12 cellular contexts compared by ENCODE assay signal in the genomic region with DNA sequence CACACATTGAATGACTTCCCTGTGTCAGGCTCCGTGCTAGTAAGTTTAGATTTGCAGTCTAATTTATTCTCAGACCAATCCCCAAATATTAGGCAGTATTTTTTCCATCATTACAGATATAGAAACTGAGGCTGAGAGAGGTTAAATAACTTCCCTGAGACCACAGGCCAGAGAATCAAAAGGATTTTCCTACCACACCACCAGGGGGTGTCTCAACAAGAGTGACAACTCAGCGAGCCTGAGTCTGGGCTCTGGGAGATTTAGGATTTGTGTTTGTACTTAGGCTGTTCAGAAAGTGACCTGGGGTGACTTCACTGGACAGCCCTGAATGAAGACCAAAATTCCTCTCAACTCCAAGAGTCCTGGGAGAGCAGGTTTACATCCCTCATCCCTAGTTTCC. TPM values are rescaled to one million over a fixed set of nuclear protein-coding genes. Genes with fewer than 3 reads are reported as not detected.
DNase-seq lines count a peak whose midpoint lies in the region; ATAC-seq, FAIRE-seq and TF ChIP-seq lines count a peak whose summit lies in the region.
"Had no signal": no experiment of that assay in that cellular context is flagged by ENCODE, and none has a peak within 500 bp of the region (broad histone marks: within the 10 kb centered on the region; RNA-seq: fewer than 3 reads in every experiment).

No MANE protein-coding gene starts in this region.

- no peak for TF ChIP-seq POLR2A in HCT116 (IDR thresholded peaks at IDR 0.05; ENCODE audit: borderline replicate concordance, extremely low read depth, insufficient read depth, insufficient read length)

- H3K4me3 ChIP-seq in HCT116 (replicated peaks in 1 of 2; ENCODE audit: low read depth in 1 of 2, low read length in 2 of 2) (no peak overlapping the region), keratinocyte (ENCODE audit: control insufficient read depth in 2 of 3, extremely low read depth in 1 of 3, insufficient read depth in 2 of 3, low read depth in 1 of 3, low read length in 3 of 3) (no peak overlapping the region)

- H3K4me1 ChIP-seq in HCT116 (ENCODE audit: control insufficient read depth in 1 of 2, insufficient read depth in 2 of 2, low read length in 2 of 2) (no peaks in the 10 kb centered on the region), keratinocyte (ENCODE audit: control insufficient read depth, extremely low read depth, insufficient read depth, low read length) (peaks cover 12% of the 10 kb centered on the region)

- intact Hi-C loops in CD14-positive monocyte (cut with micrococcal nuclease) (loop anchor here in 1 of 2 donors (2.0 kb wide), 1 partner anchor 36 kb away; no protein-coding TSS in a partner anchor), HCT116 (cut with micrococcal nuclease) (loop anchor here (1.0 to 5.0 kb wide), 2 partner anchors 36 to 430 kb away; no protein-coding TSS in a partner anchor)

- H3K79me2 ChIP-seq in HCT116 (ENCODE audit: insufficient read depth, low read length) (no peaks in the 10 kb centered on the region), keratinocyte (ENCODE audit: control insufficient read depth, insufficient read depth, low read length) (no peaks in the 10 kb centered on the region)

- H3K4me3 Mint-ChIP-seq in CD14-positive monocyte, result no peak overlapping the region

- H3K36me3 Mint-ChIP-seq in CD14-positive monocyte, result no peaks in the 10 kb centered on the region

- peaks cover 2 to 4% (median 2%) of the 10 kb centered on the region in 3 donors for H3K27me3 Mint-ChIP-seq in CD14-positive monocyte (ENCODE audit: low read depth in 3 of 3)

- no peaks in the 10 kb centered on the region for H3K9me3 ChIP-seq in HCT116 (ENCODE audit: control insufficient read depth in 1 of 2, insufficient read depth in 1 of 2, low read depth in 1 of 2, low read length in 2 of 2)
- no peaks in the 10 kb centered on the region for H3K9me3 ChIP-seq in keratinocyte (ENCODE audit: control insufficient read depth, low read depth, low read length)

- CTCF ChIA-PET in HCT116 (lab: Charles Lee), result interaction anchor here (1.0 to 3.5 kb wide), 3 partner anchors 8 to 36 kb away, joined by 3 to 23 read pairs (median 3); no protein-coding TSS in a partner anchor

- ATAC-seq in HCT116, result peak; percentile 63
- ATAC-seq in HG03469 (IDR thresholded peaks at IDR 0.05; ENCODE audit: unreplicated experiment), result no peak
- ATAC-seq: left colon had no signal

- H3K27me3 ChIP-seq in HCT116 (ENCODE audit: insufficient read depth, low read length) (no peaks in the 10 kb centered on the region), keratinocyte (ENCODE audit: control insufficient read depth, extremely low read depth, insufficient read depth, low read length) (no peaks in the 10 kb centered on the region)

- FAIRE-seq in keratinocyte (lab: Jason Lieb, UNC), result peak; percentile 80

- POLR2A ChIA-PET in HCT116 (lab: Charles Lee), result no interaction called here

- TF ChIP-seq RAD21 in HCT116 (IDR thresholded peaks at IDR 0.05; ENCODE audit: low read depth), result peak; percentile 36

- H3K27ac ChIP-seq in HCT116 (ENCODE audit: low read depth, low read length) (no peak overlapping the region), keratinocyte (ENCODE audit: control insufficient read depth, insufficient read depth, low read length) (no peak overlapping the region)

- H3K9me1 ChIP-seq in keratinocyte (ENCODE audit: control insufficient read depth, extremely low read depth, insufficient read depth, low read length), result no peaks in the 10 kb centered on the region

- H3K9me2 ChIP-seq in HCT116 (ENCODE audit: insufficient read depth), result no peaks in the 10 kb centered on the region

- H2AFZ ChIP-seq in HCT116 (ENCODE audit: low read depth, low read length, poor library complexity, severe bottlenecking) (no peak overlapping the region), keratinocyte (ENCODE audit: control insufficient read depth, low read length) (no peak overlapping the region)

- dilution Hi-C loops in keratinocyte (cut with MboI; ENCODE audit: extremely low pct_ligation_motif_present, low sequenced_read_pairs), result no loop called here

- RAD21 ChIA-PET in HCT116 (lab: Charles Lee; ENCODE audit: low non-redundant PET in 1 of 2, low total read pairs in 2 of 2, uncharacterized antibody in 2 of 2, unreplicated experiment in 2 of 2), result no interaction called here

- H4K20me1 ChIP-seq in HCT116 (ENCODE audit: insufficient read depth) (no peaks in the 10 kb centered on the region), keratinocyte (ENCODE audit: control insufficient read depth, extremely low read depth, insufficient read depth, low read length) (no peaks in the 10 kb centered on the region)

- H3K27ac Mint-ChIP-seq in CD14-positive monocyte, result no peak overlapping the region

- no TSS peak for BruUV-seq in HCT116 (replicated peaks; lab: Mats Ljungman, UMichigan)

- DNase-seq in CD14-positive monocyte (ENCODE audit: low spot score), result no peak
- DNase-seq in HCT116 (ENCODE audit: low read depth, low spot score), result no peak
- peak; percentile 24 for DNase-seq in RPMI8226
- DNase-seq in keratinocyte (ENCODE audit: low read depth, low spot score), result no peak
- DNase-seq in activated gamma-delta T cell (lab: John Stamatoyannopoulos, UW), result no peak
- no peak for DNase-seq in kidney glomerular epithelial cell (lab: John Stamatoyannopoulos, UW)
- DNase-seq in stimulated activated CD4-positive, alpha-beta T cell treated with anti-CD3 and anti-CD28 coated beads, Interleukin-2, amount 100 ng/mL, for 48 hours, result no peak
- DNase-seq: left colon, NCI-H2107 had no signal

- TF ChIP-seq CTCF in CD14-positive monocyte (IDR thresholded peaks at IDR 0.05), result peak; percentile 49
- TF ChIP-seq CTCF in HCT116 (IDR thresholded peaks at IDR 0.05 in 2 of 3, conservative IDR thresholded peaks at IDR 0.05 in 1 of 3; ENCODE audit: borderline replicate concordance in 1 of 3, insufficient read depth in 1 of 3, low read depth in 2 of 3, low read length in 2 of 3), result peak; percentile 44 to 66 (median 57); a peak in 5 of 6 replicates
- TF ChIP-seq CTCF in keratinocyte (optimal IDR thresholded peaks at IDR 0.05 in 1 of 3, IDR thresholded peaks at IDR 0.05 in 1 of 3, conservative IDR thresholded peaks at IDR 0.05 in 1 of 3; ENCODE audit: extremely low read depth in 1 of 3, insufficient read depth in 2 of 3, low read length in 3 of 3), result peak; percentile 57 to 65 (median 65)

- no peaks in the 10 kb centered on the region for H3K36me3 ChIP-seq in HCT116 (ENCODE audit: control insufficient read depth in 1 of 2, insufficient read depth in 2 of 2, low read length in 2 of 2)
- H3K36me3 ChIP-seq in keratinocyte (ENCODE audit: control insufficient read depth in 2 of 2, extremely low read depth in 1 of 2, insufficient read depth in 2 of 2, low read length in 2 of 2), result no peaks in the 10 kb centered on the region

- H3K9me3 Mint-ChIP-seq in CD14-positive monocyte, result no peaks in the 10 kb centered on the region

- H3K4me1 Mint-ChIP-seq in CD14-positive monocyte, result no peaks in the 10 kb centered on the region

- no peak overlapping the region for H3K9ac ChIP-seq in HCT116 (ENCODE audit: low read length)
- H3K9ac ChIP-seq in keratinocyte (ENCODE audit: control insufficient read depth, extremely low read depth, insufficient read depth, low read length), result no peak overlapping the region

- H3K4me2 ChIP-seq in HCT116 (ENCODE audit: low read length) (no peak overlapping the region), keratinocyte (ENCODE audit: control insufficient read depth, extremely low read depth, insufficient read depth, low read depth, low read length) (no peak overlapping the region)

TF ChIP-seq in HCT116, 20 proteins besides CTCF, POLR2A, EP300 and RAD21 (continues in another document):
- TF ChIP-seq CBX3 (IDR thresholded peaks at IDR 0.05; ENCODE audit: low read depth), result no peak

RNA-seq across cellular contexts. Expression of a gene that starts 13.3 kb away (rescaled TPM):
- polyA plus RNA-seq in CD14-positive monocyte, result not detected
- total RNA-seq in HCT116 (2021; ENCODE audit: unreplicated experiment), result not detected
- not detected in 2 replicates for polyA plus RNA-seq in HCT116 (2012)
- not detected in 3 replicates for polyA plus RNA-seq in keratinocyte
- not detected for polyA plus RNA-seq in keratinocyte (2011; ENCODE audit: low read depth)
- polyA plus RNA-seq in keratinocyte (2011; cell fraction: cytosol; rRNA removed), result not detected in 2 replicates
- not detected in 2 replicates for polyA plus RNA-seq in keratinocyte (2011; cell fraction: nucleus; rRNA removed)
- 1.0 TPM in 1 of 2 replicates, not detected in the other for polyA plus RNA-seq in keratinocyte (2012; ENCODE audit: low replicate concordance)
- not detected in 3 replicates for polyA minus RNA-seq in keratinocyte
- polyA minus RNA-seq in keratinocyte (2011; cell fraction: cytosol; rRNA and poly(A)+ RNA removed), result not detected
- not detected in 2 replicates for polyA minus RNA-seq in keratinocyte (2011; cell fraction: nucleus; rRNA and poly(A)+ RNA removed)
- total RNA-seq: Daoy, left colon, urinary bladder had no signal
- polyA plus RNA-seq: urinary bladder had no signal

RNA-seq across cellular contexts. Expression of a gene that starts 17.0 kb away (rescaled TPM):
- polyA plus RNA-seq in CD14-positive monocyte (not detected), keratinocyte (6.4 to 11.4 TPM (median 9.0 TPM) in 3 replicates)
- total RNA-seq in HCT116 (2021; ENCODE audit: unreplicated experiment), result not detected
- not detected in 2 replicates for polyA plus RNA-seq in HCT116 (2012)
- polyA plus RNA-seq in keratinocyte (2011; ENCODE audit: low read depth), result 218 TPM
- 8.1 and 10.9 TPM in 2 replicates for polyA plus RNA-seq in keratinocyte (2011; cell fraction: cytosol; rRNA removed)
- 7.9 and 11.6 TPM in 2 replicates for polyA plus RNA-seq in keratinocyte (2011; cell fraction: nucleus; rRNA removed)
- 23.0 and 2,288 TPM in 2 replicates for polyA plus RNA-seq in keratinocyte (2012; ENCODE audit: low replicate concordance)
- 0.89 to 2.3 TPM (median 1.4 TPM) in 3 replicates for polyA minus RNA-seq in keratinocyte
- polyA minus RNA-seq in keratinocyte (2011; cell fraction: cytosol; rRNA and poly(A)+ RNA removed), result 16.9 TPM
- polyA minus RNA-seq in keratinocyte (2011; cell fraction: nucleus; rRNA and poly(A)+ RNA removed), result 2.3 and 10.0 TPM in 2 replicates
- total RNA-seq: Daoy, left colon, urinary bladder had no signal
- polyA plus RNA-seq: urinary bladder had no signal
